Comparison of ENCODE assay signal across 8 cellular contexts in genomic region chr9:134396825-134397224, GRCh38.
A peak's percentile ranks its signal among the peaks of the same experiment; 100 is the strongest.
DNase-seq lines count a peak whose midpoint lies in the region; ATAC-seq and TF ChIP-seq lines count a peak whose summit lies in the region.

No MANE protein-coding gene starts in this region.

- H2BK15ac ChIP-seq in mesendoderm (replicated peaks; ENCODE audit: low read depth), result no peak overlapping the region

- H3K36me3 Mint-ChIP-seq in activated CD4-positive, alpha-beta T cell treated with anti-CD3 and anti-CD28 coated beads for 36 hours (ENCODE audit: low read depth), result peaks cover 12% of the 10 kb centered on the region

- CTCF ChIA-PET in activated CD4-positive, alpha-beta T cell treated with anti-CD3 and anti-CD28 coated beads for 36 hours (lab: Charles Lee), result interaction anchor here (1.2 kb wide), 1 partner anchor 10 kb away, joined by 3 read pairs; no protein-coding TSS in a partner anchor

- no peak overlapping the region for H4K5ac ChIP-seq in mesendoderm (ENCODE audit: low read length)

- H3K27me3 ChIP-seq in effector memory CD4-positive, alpha-beta T cell (replicated peaks; ENCODE audit: control insufficient read depth, insufficient read depth, low read length, poor library complexity, severe bottlenecking), result no peaks in the 10 kb centered on the region
- H3K27me3 ChIP-seq in mesendoderm (ENCODE audit: insufficient read depth, low read length, poor library complexity), result no peaks in the 10 kb centered on the region

- peak overlapping the region; percentile 82 for H3K27ac Mint-ChIP-seq in activated CD4-positive, alpha-beta T cell treated with anti-CD3 and anti-CD28 coated beads for 36 hours

- POLR2A ChIA-PET in activated CD4-positive, alpha-beta T cell treated with anti-CD3 and anti-CD28 coated beads for 36 hours (lab: Charles Lee), result interaction anchor here (0.7 to 1.0 kb wide), 2 partner anchors 42 to 139 kb away, joined by 3 to 4 read pairs; no protein-coding TSS in a partner anchor

- H3K56ac ChIP-seq in mesendoderm (ENCODE audit: low read length), result no peak overlapping the region

- in situ Hi-C loops in GM13976 (cut with MboI; ENCODE audit: low sequenced_read_pairs, unreplicated experiment), result no loop called here

- no peaks in the 10 kb centered on the region for H3K9me3 ChIP-seq in effector memory CD4-positive, alpha-beta T cell (ENCODE audit: control insufficient read depth, low read length)

- peak; percentile 6 for ATAC-seq in GM21447 (IDR thresholded peaks at IDR 0.05; ENCODE audit: unreplicated experiment)
- peak; percentile 56 for ATAC-seq in activated CD4-positive, alpha-beta T cell treated with anti-CD3 and anti-CD28 coated beads for 36 hours
- ATAC-seq in HG03378 (IDR thresholded peaks at IDR 0.05; ENCODE audit: unreplicated experiment), result no peak

- H4K8ac ChIP-seq in mesendoderm (ENCODE audit: low read depth, low read length), result no peak overlapping the region

- no CpG with 5 or more reads among the region's 8 CpGs for WGBS in mesendoderm (ENCODE audit: extremely low coverage, insufficient coverage, low lambda C conversion rate)

- H3K4me1 Mint-ChIP-seq in activated CD4-positive, alpha-beta T cell treated with anti-CD3 and anti-CD28 coated beads for 36 hours, result peaks cover 48% of the 10 kb centered on the region

- no peak overlapping the region for H2BK120ac ChIP-seq in mesendoderm (ENCODE audit: low read depth, low read length)

- H3K4me1 ChIP-seq in effector memory CD4-positive, alpha-beta T cell (ENCODE audit: control insufficient read depth, insufficient read depth, low read length, poor library complexity, severe bottlenecking), result peaks cover 54% of the 10 kb centered on the region
- H3K4me1 ChIP-seq in mesendoderm (ENCODE audit: control insufficient read depth, low read depth, low read length), result no peaks in the 10 kb centered on the region

- peaks cover 5% of the 10 kb centered on the region for H3K27me3 Mint-ChIP-seq in activated CD4-positive, alpha-beta T cell treated with anti-CD3 and anti-CD28 coated beads for 36 hours

- peak overlapping the region; percentile 62 for H3K4me3 ChIP-seq in effector memory CD4-positive, alpha-beta T cell (ENCODE audit: insufficient read depth, low read depth, low read length, poor library complexity, severe bottlenecking)
- no peak overlapping the region for H3K4me3 ChIP-seq in mesendoderm (ENCODE audit: low read length)

- peak; percentile 82 for DNase-seq in activated CD4-positive, alpha-beta T cell treated with anti-CD3 and anti-CD28 coated beads for 36 hours
- peak; percentile 51 to 56 (median 51) for DNase-seq in effector memory CD4-positive, alpha-beta T cell
- peak; percentile 48 to 60 for DNase-seq in stimulated activated CD4-positive, alpha-beta T cell treated with anti-CD3 and anti-CD28 coated beads, Interleukin-4, amount 100 ng/mL, for 4 hours
- DNase-seq in NCI-H2081 (lab: John Stamatoyannopoulos, UW) (no peak), mesendoderm (no peak), GM13976 (ENCODE audit: low spot score) (no peak)

- H3K9ac ChIP-seq in mesendoderm (ENCODE audit: low read length), result no peak overlapping the region

- H3K4ac ChIP-seq in mesendoderm (ENCODE audit: low read depth, low read length), result no peak overlapping the region

- H3K27ac ChIP-seq in effector memory CD4-positive, alpha-beta T cell (ENCODE audit: insufficient read depth, low read length, poor library complexity, severe bottlenecking), result peak overlapping the region; percentile 76
- H3K27ac ChIP-seq in mesendoderm (ENCODE audit: low read depth, low read length), result no peak overlapping the region

- intact Hi-C loops in activated CD4-positive, alpha-beta T cell treated with anti-CD3 and anti-CD28 coated beads for 36 hours (cut with DNase I, micrococcal nuclease), result loop anchor here in 1 of 2 experiments (1.0 to 10.0 kb wide), 2 partner anchors 10 to 1718 kb away; partner anchors contain the start of gene TMEM250

- H3K79me1 ChIP-seq in mesendoderm (ENCODE audit: low read length), result peaks cover 16% of the 10 kb centered on the region

- H3K4me2 ChIP-seq in mesendoderm (ENCODE audit: low read length), result no peak overlapping the region

- no peak overlapping the region for H3K18ac ChIP-seq in mesendoderm (ENCODE audit: low read length)

- peaks cover 9% of the 10 kb centered on the region for H3K9me3 Mint-ChIP-seq in activated CD4-positive, alpha-beta T cell treated with anti-CD3 and anti-CD28 coated beads for 36 hours (ENCODE audit: low read depth)

- no peaks in the 10 kb centered on the region for H3K36me3 ChIP-seq in effector memory CD4-positive, alpha-beta T cell (ENCODE audit: control insufficient read depth, insufficient read depth, low read length)
- H3K36me3 ChIP-seq in mesendoderm (ENCODE audit: control insufficient read depth, insufficient read depth, low read length), result no peaks in the 10 kb centered on the region

- H2AK5ac ChIP-seq in mesendoderm (ENCODE audit: low read length), result no peak overlapping the region

- H3K23ac ChIP-seq in mesendoderm (ENCODE audit: low read length), result no peak overlapping the region

- peaks cover 9% of the 10 kb centered on the region for H3K79me2 ChIP-seq in mesendoderm (ENCODE audit: control insufficient read depth, insufficient read depth, low read length)

- no peak overlapping the region for H2BK5ac ChIP-seq in mesendoderm (ENCODE audit: low read length)

- TF ChIP-seq CTCF in GM13976 (IDR thresholded peaks at IDR 0.05; ENCODE audit: borderline replicate concordance, control extremely low read depth, extremely low read depth, insufficient read depth, missing control alignments), result no peak

- peak overlapping the region; percentile 69 for H3K4me3 Mint-ChIP-seq in activated CD4-positive, alpha-beta T cell treated with anti-CD3 and anti-CD28 coated beads for 36 hours

Comparison
In these comparisons a context has a peak if more than half of its experiments do, and no peak if none do; other contexts are left out.
1. DNase-seq: peak in activated CD4-positive, alpha-beta T cell treated with anti-CD3 and anti-CD28 coated beads for 36 hours (single experiment), effector memory CD4-positive, alpha-beta T cell (3 of 3) and stimulated activated CD4-positive, alpha-beta T cell treated with anti-CD3 and anti-CD28 coated beads, Interleukin-4, amount 100 ng/mL, for 4 hours (2 of 2); none in NCI-H2081 (0 of 2), mesendoderm (single experiment) and GM13976 (single experiment).